Comparison of ENCODE assay signal across 1 cellular context in genomic region chr16:31458073-31458834, GRCh38.
TF ChIP-seq lines count a peak whose summit lies in the region.

No MANE protein-coding gene starts in this region.

TF ChIP-seq in HepG2, 621 proteins besides CTCF, POLR2A, EP300 and RAD21 (continued from another document and continues in another):
- 0 out of 2 replicates have a peak, but pooled peaks have one; percentile 55 for TF ChIP-seq BCL3 (CRISPR knock-in tag; IDR thresholded peaks at IDR 0.05)
- no peak for TF ChIP-seq PRMT3 (CRISPR knock-in tag; IDR thresholded peaks at IDR 0.05; ENCODE audit: borderline replicate concordance, low read depth)
- peak; percentile 65; the same call in 1 of the 2 replicates for TF ChIP-seq MAZ (IDR thresholded peaks at IDR 0.05; ENCODE audit: borderline replicate concordance, low read depth, low read length)
- TF ChIP-seq MAZ (CRISPR knock-in tag; IDR thresholded peaks at IDR 0.05; ENCODE audit: low read depth): peak; percentile 92
- no peak; the same call in 1 of the 2 replicates for TF ChIP-seq ZNF841 (CRISPR knock-in tag; IDR thresholded peaks at IDR 0.05; ENCODE audit: borderline replicate concordance)
- no peak for TF ChIP-seq MAFG (CRISPR knock-in tag; IDR thresholded peaks at IDR 0.05)
- TF ChIP-seq ELK4 (CRISPR knock-in tag; IDR thresholded peaks at IDR 0.05; ENCODE audit: borderline replicate concordance): no peak
- TF ChIP-seq ZNF644 (CRISPR knock-in tag; IDR thresholded peaks at IDR 0.05; ENCODE audit: low read depth): peak; percentile 81
- TF ChIP-seq MXD4 (CRISPR knock-in tag; IDR thresholded peaks at IDR 0.05): peak; percentile 94
- TF ChIP-seq MYNN (CRISPR knock-in tag; IDR thresholded peaks at IDR 0.05; ENCODE audit: low read depth): no peak
- TF ChIP-seq HDAC1 (CRISPR knock-in tag; IDR thresholded peaks at IDR 0.05): peak; percentile 97
- TF ChIP-seq ZFYVE20 (CRISPR knock-in tag; IDR thresholded peaks at IDR 0.05; ENCODE audit: borderline replicate concordance, low read depth): no peak
- 0 out of 2 replicates have a peak, but pooled peaks have one; percentile 29 for TF ChIP-seq ZSCAN30 (CRISPR knock-in tag; IDR thresholded peaks at IDR 0.05)
- TF ChIP-seq E2F1 (CRISPR knock-in tag; IDR thresholded peaks at IDR 0.05): no peak
- peak; percentile 76 for TF ChIP-seq SKI (IDR thresholded peaks at IDR 0.05; ENCODE audit: partially characterized antibody)
- peak; percentile 26; the same call in 1 of the 2 replicates for TF ChIP-seq ZFP41 (CRISPR knock-in tag; IDR thresholded peaks at IDR 0.05; ENCODE audit: borderline replicate concordance)
- TF ChIP-seq ZNF44 (CRISPR knock-in tag; IDR thresholded peaks at IDR 0.05): peak; percentile 97; the same call in 1 of the 2 replicates
- peak; percentile 86 for TF ChIP-seq ZFP91 (CRISPR knock-in tag; IDR thresholded peaks at IDR 0.05; ENCODE audit: borderline replicate concordance)
- TF ChIP-seq TFE3 (CRISPR knock-in tag; IDR thresholded peaks at IDR 0.05): peak; percentile 84
- TF ChIP-seq HNF4A (CRISPR knock-in tag; IDR thresholded peaks at IDR 0.05): peak; percentile 98
- TF ChIP-seq SYNCRIP (IDR thresholded peaks at IDR 0.05; ENCODE audit: insufficient read depth, low read depth, low read length): no peak
- TF ChIP-seq ATRX (CRISPR knock-in tag; IDR thresholded peaks at IDR 0.05; ENCODE audit: borderline replicate concordance): no peak; the same call in 1 of the 2 replicates
- no peak for TF ChIP-seq ZNF543 (CRISPR knock-in tag; IDR thresholded peaks at IDR 0.05)
- TF ChIP-seq CEBPG (CRISPR knock-in tag; IDR thresholded peaks at IDR 0.05): peak; percentile 77
- peak; percentile 48; the same call in 1 of the 2 replicates for TF ChIP-seq ATF7-NPFF (CRISPR knock-in tag; IDR thresholded peaks at IDR 0.05; ENCODE audit: low read depth)
- TF ChIP-seq HMG20A (CRISPR knock-in tag; IDR thresholded peaks at IDR 0.05; ENCODE audit: borderline replicate concordance): no peak; the same call in 1 of the 2 replicates
- TF ChIP-seq DBP (CRISPR knock-in tag; IDR thresholded peaks at IDR 0.05; ENCODE audit: not compliant biosample characterization): no peak
- peak; percentile 71; the same call in 1 of the 2 replicates for TF ChIP-seq GATAD1 (CRISPR knock-in tag; IDR thresholded peaks at IDR 0.05)
- TF ChIP-seq ADNP (CRISPR knock-in tag; IDR thresholded peaks at IDR 0.05): no peak
- peak; percentile 75 for TF ChIP-seq MIXL1 (CRISPR knock-in tag; IDR thresholded peaks at IDR 0.05)
- TF ChIP-seq ZNF749 (CRISPR knock-in tag; IDR thresholded peaks at IDR 0.05; ENCODE audit: borderline replicate concordance): peak; percentile 92
- peak; percentile 90 for TF ChIP-seq ZMYM3 (CRISPR knock-in tag; IDR thresholded peaks at IDR 0.05)
- peak; percentile 92 for TF ChIP-seq SPEN (CRISPR knock-in tag; IDR thresholded peaks at IDR 0.05; ENCODE audit: low read depth)
- TF ChIP-seq TCF7L2 (IDR thresholded peaks at IDR 0.05; ENCODE audit: low read depth, low read length): no peak
- TF ChIP-seq ZNF282 (IDR thresholded peaks at IDR 0.05; ENCODE audit: partially characterized antibody): no peak
- no peak for TF ChIP-seq RAD51 (IDR thresholded peaks at IDR 0.05; ENCODE audit: borderline replicate concordance)
- no peak for TF ChIP-seq PCBP2 (optimal IDR thresholded peaks at IDR 0.05; ENCODE audit: low read depth, low read length, poor library complexity, severe bottlenecking)
- no peak for TF ChIP-seq KIAA2018 (CRISPR knock-in tag; IDR thresholded peaks at IDR 0.05; ENCODE audit: borderline replicate concordance)
- TF ChIP-seq ZNF225 (CRISPR knock-in tag; IDR thresholded peaks at IDR 0.05): peak; percentile 63; the same call in 1 of the 2 replicates
- TF ChIP-seq ZNF260 (CRISPR knock-in tag; IDR thresholded peaks at IDR 0.05; ENCODE audit: borderline replicate concordance, low read depth): no peak
- TF ChIP-seq HMGA1 (CRISPR knock-in tag; conservative IDR thresholded peaks at IDR 0.05): no peak
- no peak for TF ChIP-seq ZNF567 (CRISPR knock-in tag; IDR thresholded peaks at IDR 0.05; ENCODE audit: borderline replicate concordance)
- TF ChIP-seq BATF2 (CRISPR knock-in tag; IDR thresholded peaks at IDR 0.05): 0 out of 2 replicates have a peak, but pooled peaks have one; percentile 45
- TF ChIP-seq TBX2 (CRISPR knock-in tag; IDR thresholded peaks at IDR 0.05; ENCODE audit: borderline replicate concordance): peak; percentile 98
- peak; percentile 48; the same call in 1 of the 2 replicates for TF ChIP-seq ZNF629 (CRISPR knock-in tag; conservative IDR thresholded peaks at IDR 0.05)
- peak; percentile 94 for TF ChIP-seq CBX5 (CRISPR knock-in tag; IDR thresholded peaks at IDR 0.05; ENCODE audit: borderline replicate concordance)
- peak; percentile 67; the same call in 1 of the 2 replicates for TF ChIP-seq RARA (CRISPR knock-in tag; IDR thresholded peaks at IDR 0.05)
- no peak for TF ChIP-seq ATF7 (IDR thresholded peaks at IDR 0.05)
- TF ChIP-seq ATF7 (CRISPR knock-in tag; IDR thresholded peaks at IDR 0.05): no peak
